ENCODE assay signal across 8 cellular contexts in genomic region chr2:55232863-55233657, GRCh38. TPM values are rescaled to one million over a fixed set of nuclear protein-coding genes. Genes with fewer than 3 reads are reported as not detected.
DNase-seq lines count a peak whose midpoint lies in the region; ATAC-seq and TF ChIP-seq lines count a peak whose summit lies in the region.

No MANE protein-coding gene starts in this region.

- peak overlapping the region; percentile 99 for H3K4me3 Mint-ChIP-seq in activated naive CD8-positive, alpha-beta T cell treated with anti-CD3 and anti-CD28 coated beads for 36 hours

- in situ Hi-C loops in gastrocnemius medialis (cut with MboI; ENCODE audit: low sequenced_read_pairs in 4 of 4), result no loop called here

- H3K36me3 Mint-ChIP-seq in activated naive CD8-positive, alpha-beta T cell treated with anti-CD3 and anti-CD28 coated beads for 36 hours, result peaks cover 61% of the 10 kb centered on the region

- peak overlapping the region; percentile 98 for H3K27ac Mint-ChIP-seq in activated naive CD8-positive, alpha-beta T cell treated with anti-CD3 and anti-CD28 coated beads for 36 hours

- ATAC-seq in HG02763 (IDR thresholded peaks at IDR 0.05; ENCODE audit: unreplicated experiment) (peak; percentile 15), gastrocnemius medialis (peak; percentile 12 to 15)

- peak; percentile 64 for DNase-seq in GM12865 (ENCODE audit: low read depth)
- peak; percentile 28 for DNase-seq in RPMI7951 (ENCODE audit: low read depth)
- peak; percentile 36 for DNase-seq in activated naive CD8-positive, alpha-beta T cell treated with anti-CD3 and anti-CD28 coated beads for 36 hours
- DNase-seq in right atrium auricular region (ENCODE audit: low spot score), result no peak
- peak in 1 of 2 donors; percentile 47 for DNase-seq in gastrocnemius medialis
- DNase-seq in NCI-H2107 treated with DMSO at 0.1 percent for 48 hours (lab: John Stamatoyannopoulos, UW; ENCODE audit: unreplicated experiment), result no peak
- no peak for DNase-seq in cerebellar nuclear complex (lab: John Stamatoyannopoulos, UW)

- H3K27me3 ChIP-seq in right atrium auricular region (no peaks in the 10 kb centered on the region), gastrocnemius medialis (no peaks in the 10 kb centered on the region)

- H3K27ac ChIP-seq in right atrium auricular region (peak overlapping the region; percentile 91 to 93), gastrocnemius medialis (peak overlapping the region; percentile 89 to 96 (median 92))

- TF ChIP-seq CTCF in GM12865 (IDR thresholded peaks at IDR 0.05; ENCODE audit: insufficient read depth, low read depth, low read length, missing control alignments) (no peak), right atrium auricular region (IDR thresholded peaks at IDR 0.05) (no peak), gastrocnemius medialis (IDR thresholded peaks at IDR 0.05 in 4 of 5, conservative IDR thresholded peaks at IDR 0.05 in 1 of 5) (no peak)

- H3K27me3 Mint-ChIP-seq in activated naive CD8-positive, alpha-beta T cell treated with anti-CD3 and anti-CD28 coated beads for 36 hours, result no peaks in the 10 kb centered on the region

- H3K36me3 ChIP-seq in right atrium auricular region, result peaks cover 34% of the 10 kb centered on the region
- peaks cover 0 to 45% of the 10 kb centered on the region in 2 donors for H3K36me3 ChIP-seq in gastrocnemius medialis

- H3K4me1 ChIP-seq in right atrium auricular region, result peaks cover 0 to 39% of the 10 kb centered on the region in 2 donors
- peaks cover 23 to 24% of the 10 kb centered on the region in 2 donors for H3K4me1 ChIP-seq in gastrocnemius medialis

- H3K4me1 Mint-ChIP-seq in activated naive CD8-positive, alpha-beta T cell treated with anti-CD3 and anti-CD28 coated beads for 36 hours, result peaks cover 53% of the 10 kb centered on the region

- intact Hi-C loops in gastrocnemius medialis (cut with DNase I; ENCODE audit: low total_unique reads), result loop anchor here (1.0 to 10.0 kb wide), 7 partner anchors 36 to 382 kb away; partner anchors contain the start of genes CCDC88A, CFAP36, MTIF2 and PPP4R3B

- H3K9me3 ChIP-seq in right atrium auricular region (no peaks in the 10 kb centered on the region), gastrocnemius medialis (no peaks in the 10 kb centered on the region)

- no peaks in the 10 kb centered on the region for H3K9me3 Mint-ChIP-seq in activated naive CD8-positive, alpha-beta T cell treated with anti-CD3 and anti-CD28 coated beads for 36 hours

- H3K4me3 ChIP-seq in GM12865 (ENCODE audit: low read depth, low read length) (peak overlapping the region; percentile 86), right atrium auricular region (peak overlapping the region; percentile 82 to 85), gastrocnemius medialis (peak overlapping the region; percentile 72 to 96 (median 87))

- TF ChIP-seq POLR2A in gastrocnemius medialis (IDR thresholded peaks at IDR 0.05), result no peak

RNA-seq across cellular contexts. Expression of gene RPS27A, which starts 0.6 kb away (rescaled TPM):
- 2,870 and 2,901 TPM in 2 replicates for total RNA-seq in RPMI7951 (2014; rRNA removed; shearing (Covaris generic))
- total RNA-seq in activated naive CD8-positive, alpha-beta T cell treated with anti-CD3 and anti-CD28 coated beads for 36 hours, result 1,000 to 10,000 TPM; 1,246 to 1,356 TPM
- 1,000 to 10,000 TPM in 1 of 2 donors, 100 to 1,000 TPM in 1; 613 to 1,505 TPM for total RNA-seq in right atrium auricular region
- 1,000 to 10,000 TPM in 1 of 4 donors, 100 to 1,000 TPM in 3; 884 to 1,266 (median 965) TPM for total RNA-seq in gastrocnemius medialis

RNA-seq across cellular contexts. Expression of gene CLHC1, which starts 1.0 kb away (rescaled TPM):
- total RNA-seq in RPMI7951 (2014; rRNA removed; shearing (Covaris generic)), result 2.1 and 5.4 TPM in 2 replicates
- 1 to 10 TPM; 5.8 to 7.8 TPM for total RNA-seq in activated naive CD8-positive, alpha-beta T cell treated with anti-CD3 and anti-CD28 coated beads for 36 hours
- total RNA-seq in right atrium auricular region, result 1 to 10 TPM; 4.6 to 9.5 TPM
- 1 to 10 TPM in 1 of 4 donors, under 1 TPM in 2, not detected in 1; 0.46 to 4.9 (median 0.85) TPM for total RNA-seq in gastrocnemius medialis

RNA-seq across cellular contexts. Expression of gene MTIF2, which starts 36.0 kb away (rescaled TPM):
- 44.0 and 51.1 TPM in 2 replicates for total RNA-seq in RPMI7951 (2014; rRNA removed; shearing (Covaris generic))
- 10 to 100 TPM; 63.9 to 67.9 TPM for total RNA-seq in activated naive CD8-positive, alpha-beta T cell treated with anti-CD3 and anti-CD28 coated beads for 36 hours
- 10 to 100 TPM; 25.1 to 29.8 TPM for total RNA-seq in right atrium auricular region
- total RNA-seq in gastrocnemius medialis, result 10 to 100 TPM; 23.0 to 42.5 (median 34.7) TPM

Comparison
In these comparisons a context has a peak if more than half of its experiments do, and no peak if none do; other contexts are left out.
1. DNase-seq: peak in GM12865 (single experiment), RPMI7951 (single experiment) and activated naive CD8-positive, alpha-beta T cell treated with anti-CD3 and anti-CD28 coated beads for 36 hours (single experiment); none in right atrium auricular region (single experiment), NCI-H2107 treated with DMSO at 0.1 percent for 48 hours (single experiment) and cerebellar nuclear complex (0 of 2).
2. Peak in every context shown above with its lines, with median percentiles within 50 percentile points of each other: H3K4me3 ChIP-seq.